9 cellular contexts compared by ENCODE assay signal in the genomic region with DNA sequence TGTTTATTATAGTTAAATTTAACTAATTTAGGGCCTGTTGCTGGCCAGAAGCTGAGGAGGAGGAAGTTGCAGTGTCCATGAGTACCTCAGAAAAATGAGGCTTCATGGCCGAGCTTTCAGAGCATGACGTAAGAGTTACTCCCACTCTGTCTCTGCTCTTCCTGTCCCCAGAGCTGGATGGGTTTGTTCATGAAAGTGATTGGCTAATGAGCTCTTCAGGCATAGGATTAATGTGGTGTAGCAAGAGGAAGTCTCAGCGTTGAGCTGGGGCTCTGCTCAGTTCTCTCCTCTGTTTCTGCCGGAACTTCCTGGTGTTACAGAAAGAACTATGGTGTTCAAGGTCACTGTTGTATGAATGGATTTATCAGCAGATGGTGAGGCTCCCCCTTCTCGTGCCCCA.
DNase-seq lines count a peak whose midpoint lies in the region; ATAC-seq and TF ChIP-seq lines count a peak whose summit lies in the region.
"Had no signal": no experiment of that assay in that cellular context is flagged by ENCODE, and none has a peak within 500 bp of the region (broad histone marks: within the 10 kb centered on the region; RNA-seq: fewer than 3 reads in every experiment).

No MANE protein-coding gene starts in this region.

- H3K4me3 Mint-ChIP-seq in nephron, result peak overlapping the region in 2 of 3 experiments; percentile 32 to 41

- H3K4me1 Mint-ChIP-seq in nephron, result peaks cover 39% of the 10 kb centered on the region

- no peak for ATAC-seq in HG02623 (IDR thresholded peaks at IDR 0.05; ENCODE audit: unreplicated experiment)
- ATAC-seq in GM21619 (IDR thresholded peaks at IDR 0.05; ENCODE audit: unreplicated experiment), result no peak
- ATAC-seq in GM19455 (IDR thresholded peaks at IDR 0.05; ENCODE audit: unreplicated experiment), result no peak

- TF ChIP-seq CTCF in cardiac fibroblast (IDR thresholded peaks at IDR 0.05; ENCODE audit: low read depth, low read length) (no peak), nephron (IDR thresholded peaks at IDR 0.05; ENCODE audit: unreplicated experiment in 3 of 3) (no peak)

- peaks cover 6% of the 10 kb centered on the region for H3K27me3 Mint-ChIP-seq in nephron (ENCODE audit: low read depth)

- H3K4me3 ChIP-seq in cardiac fibroblast (replicated peaks in 1 of 2; ENCODE audit: low read depth in 2 of 2, low read length in 2 of 2), result no peak overlapping the region
- H3K4me3 ChIP-seq: SJSA1 had no signal

- DNase-seq in activated CD4-positive, alpha-beta T cell treated with anti-CD3 and anti-CD28 coated beads for 48 hours, result peak; percentile 20
- DNase-seq in activated CD4-positive, alpha-beta T cell treated with anti-CD3 and anti-CD28 coated beads, Interleukin-2, amount 50 U/mL, for 48 hours, result no peak
- DNase-seq in NCI-H510A treated with DMSO at 0.1 percent for 48 hours (lab: John Stamatoyannopoulos, UW) (peak; percentile 29), cardiac fibroblast (ENCODE audit: low read depth in 2 of 2) (peak; percentile 66 to 78)

- H3K36me3 Mint-ChIP-seq in nephron (ENCODE audit: low read depth), result no peaks in the 10 kb centered on the region

- H3K27ac Mint-ChIP-seq in nephron, result peak overlapping the region; percentile 70 to 91 (median 90)

- no peaks in the 10 kb centered on the region for H3K9me3 Mint-ChIP-seq in nephron

Comparison
In these comparisons a context has a peak if more than half of its experiments do, and no peak if none do; other contexts are left out.
1. DNase-seq: peak in activated CD4-positive, alpha-beta T cell treated with anti-CD3 and anti-CD28 coated beads for 48 hours (single experiment), NCI-H510A treated with DMSO at 0.1 percent for 48 hours (single experiment) and cardiac fibroblast (2 of 2); none in activated CD4-positive, alpha-beta T cell treated with anti-CD3 and anti-CD28 coated beads, Interleukin-2, amount 50 U/mL, for 48 hours (0 of 2).